1 cellular context compared by ENCODE assay signal in genomic region chr2:42854207-42854818, GRCh38.
TF ChIP-seq lines count a peak whose summit lies in the region.

No MANE protein-coding gene starts in this region.

TF ChIP-seq in HepG2, 621 proteins besides CTCF, POLR2A, EP300 and RAD21 (continued from another document and continues in another):
- TF ChIP-seq NAIF1 (CRISPR knock-in tag; IDR thresholded peaks at IDR 0.05; ENCODE audit: borderline replicate concordance) (no peak), ARNT2 (CRISPR knock-in tag; IDR thresholded peaks at IDR 0.05; ENCODE audit: low read depth) (no peak), NR1H2 (CRISPR knock-in tag; IDR thresholded peaks at IDR 0.05; ENCODE audit: borderline replicate concordance, low read depth) (no peak), ZNF10 (CRISPR knock-in tag; IDR thresholded peaks at IDR 0.05; ENCODE audit: borderline replicate concordance, low read depth) (no peak), MXI1 (IDR thresholded peaks at IDR 0.05; ENCODE audit: borderline replicate concordance, low read depth, low read length) (no peak), KLF12 (CRISPR knock-in tag; IDR thresholded peaks at IDR 0.05; ENCODE audit: borderline replicate concordance) (no peak), AGO2 (optimal IDR thresholded peaks at IDR 0.05; ENCODE audit: low read depth, low read length) (no peak), SMAD3 (CRISPR knock-in tag; IDR thresholded peaks at IDR 0.05) (no peak), MIER3 (CRISPR knock-in tag; IDR thresholded peaks at IDR 0.05; ENCODE audit: borderline replicate concordance) (peak; percentile 18; the same call in 1 of the 2 replicates), RBM22 (optimal IDR thresholded peaks at IDR 0.05; ENCODE audit: low read length) (no peak), ZNF3 (CRISPR knock-in tag; IDR thresholded peaks at IDR 0.05) (no peak), ADNP (CRISPR knock-in tag; IDR thresholded peaks at IDR 0.05) (no peak), NFKBIZ (CRISPR knock-in tag; IDR thresholded peaks at IDR 0.05) (no peak), NR2F1 (CRISPR knock-in tag; IDR thresholded peaks at IDR 0.05) (peak; percentile 56 to 79; a peak in 3 of 4 replicates), ZNF589 (CRISPR knock-in tag; conservative IDR thresholded peaks at IDR 0.05) (peak; percentile 17; the same call in 1 of the 2 replicates), ZNF687 (CRISPR knock-in tag; IDR thresholded peaks at IDR 0.05) (peak; percentile 96), ZBTB40 (IDR thresholded peaks at IDR 0.05) (no peak), ZBTB40 (CRISPR knock-in tag; IDR thresholded peaks at IDR 0.05) (peak; percentile 21; the same call in 1 of the 2 replicates), SRSF1 (optimal IDR thresholded peaks at IDR 0.05; ENCODE audit: low read depth, low read length) (peak; percentile 53), DR1 (CRISPR knock-in tag; IDR thresholded peaks at IDR 0.05) (no peak)
- TF ChIP-seq, protein P1, sequence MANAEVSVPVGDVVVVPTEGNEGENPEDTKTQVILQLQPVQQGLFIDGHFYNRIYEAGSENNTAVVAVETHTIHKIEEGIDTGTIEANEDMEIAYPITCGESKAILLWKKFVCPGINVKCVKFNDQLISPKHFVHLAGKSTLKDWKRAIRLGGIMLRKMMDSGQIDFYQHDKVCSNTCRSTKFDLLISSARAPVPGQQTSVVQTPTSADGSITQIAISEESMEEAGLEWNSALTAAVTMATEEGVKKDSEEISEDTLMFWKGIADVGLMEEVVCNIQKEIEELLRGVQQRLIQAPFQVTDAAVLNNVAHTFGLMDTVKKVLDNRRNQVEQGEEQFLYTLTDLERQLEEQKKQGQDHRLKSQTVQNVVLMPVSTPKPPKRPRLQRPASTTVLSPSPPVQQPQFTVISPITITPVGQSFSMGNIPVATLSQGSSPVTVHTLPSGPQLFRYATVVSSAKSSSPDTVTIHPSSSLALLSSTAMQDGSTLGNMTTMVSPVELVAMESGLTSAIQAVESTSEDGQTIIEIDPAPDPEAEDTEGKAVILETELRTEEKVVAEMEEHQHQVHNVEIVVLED (CRISPR knock-in tag; IDR thresholded peaks at IDR 0.05; ENCODE audit: borderline replicate concordance) = peak; percentile 37; the same call in 1 of the 2 replicates
- TF ChIP-seq, protein P2, sequence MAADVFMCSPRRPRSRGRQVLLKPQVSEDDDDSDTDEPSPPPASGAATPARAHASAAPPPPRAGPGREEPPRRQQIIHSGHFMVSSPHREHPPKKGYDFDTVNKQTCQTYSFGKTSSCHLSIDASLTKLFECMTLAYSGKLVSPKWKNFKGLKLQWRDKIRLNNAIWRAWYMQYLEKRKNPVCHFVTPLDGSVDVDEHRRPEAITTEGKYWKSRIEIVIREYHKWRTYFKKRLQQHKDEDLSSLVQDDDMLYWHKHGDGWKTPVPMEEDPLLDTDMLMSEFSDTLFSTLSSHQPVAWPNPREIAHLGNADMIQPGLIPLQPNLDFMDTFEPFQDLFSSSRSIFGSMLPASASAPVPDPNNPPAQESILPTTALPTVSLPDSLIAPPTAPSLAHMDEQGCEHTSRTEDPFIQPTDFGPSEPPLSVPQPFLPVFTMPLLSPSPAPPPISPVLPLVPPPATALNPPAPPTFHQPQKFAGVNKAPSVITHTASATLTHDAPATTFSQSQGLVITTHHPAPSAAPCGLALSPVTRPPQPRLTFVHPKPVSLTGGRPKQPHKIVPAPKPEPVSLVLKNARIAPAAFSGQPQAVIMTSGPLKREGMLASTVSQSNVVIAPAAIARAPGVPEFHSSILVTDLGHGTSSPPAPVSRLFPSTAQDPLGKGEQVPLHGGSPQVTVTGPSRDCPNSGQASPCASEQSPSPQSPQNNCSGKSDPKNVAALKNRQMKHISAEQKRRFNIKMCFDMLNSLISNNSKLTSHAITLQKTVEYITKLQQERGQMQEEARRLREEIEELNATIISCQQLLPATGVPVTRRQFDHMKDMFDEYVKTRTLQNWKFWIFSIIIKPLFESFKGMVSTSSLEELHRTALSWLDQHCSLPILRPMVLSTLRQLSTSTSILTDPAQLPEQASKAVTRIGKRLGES (CRISPR knock-in tag; IDR thresholded peaks at IDR 0.05; ENCODE audit: borderline replicate concordance) = no peak
- TF ChIP-seq, protein P3, sequence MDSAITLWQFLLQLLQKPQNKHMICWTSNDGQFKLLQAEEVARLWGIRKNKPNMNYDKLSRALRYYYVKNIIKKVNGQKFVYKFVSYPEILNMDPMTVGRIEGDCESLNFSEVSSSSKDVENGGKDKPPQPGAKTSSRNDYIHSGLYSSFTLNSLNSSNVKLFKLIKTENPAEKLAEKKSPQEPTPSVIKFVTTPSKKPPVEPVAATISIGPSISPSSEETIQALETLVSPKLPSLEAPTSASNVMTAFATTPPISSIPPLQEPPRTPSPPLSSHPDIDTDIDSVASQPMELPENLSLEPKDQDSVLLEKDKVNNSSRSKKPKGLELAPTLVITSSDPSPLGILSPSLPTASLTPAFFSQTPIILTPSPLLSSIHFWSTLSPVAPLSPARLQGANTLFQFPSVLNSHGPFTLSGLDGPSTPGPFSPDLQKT (CRISPR knock-in tag; IDR thresholded peaks at IDR 0.05; ENCODE audit: borderline replicate concordance) = no peak
- TF ChIP-seq, protein P4, sequence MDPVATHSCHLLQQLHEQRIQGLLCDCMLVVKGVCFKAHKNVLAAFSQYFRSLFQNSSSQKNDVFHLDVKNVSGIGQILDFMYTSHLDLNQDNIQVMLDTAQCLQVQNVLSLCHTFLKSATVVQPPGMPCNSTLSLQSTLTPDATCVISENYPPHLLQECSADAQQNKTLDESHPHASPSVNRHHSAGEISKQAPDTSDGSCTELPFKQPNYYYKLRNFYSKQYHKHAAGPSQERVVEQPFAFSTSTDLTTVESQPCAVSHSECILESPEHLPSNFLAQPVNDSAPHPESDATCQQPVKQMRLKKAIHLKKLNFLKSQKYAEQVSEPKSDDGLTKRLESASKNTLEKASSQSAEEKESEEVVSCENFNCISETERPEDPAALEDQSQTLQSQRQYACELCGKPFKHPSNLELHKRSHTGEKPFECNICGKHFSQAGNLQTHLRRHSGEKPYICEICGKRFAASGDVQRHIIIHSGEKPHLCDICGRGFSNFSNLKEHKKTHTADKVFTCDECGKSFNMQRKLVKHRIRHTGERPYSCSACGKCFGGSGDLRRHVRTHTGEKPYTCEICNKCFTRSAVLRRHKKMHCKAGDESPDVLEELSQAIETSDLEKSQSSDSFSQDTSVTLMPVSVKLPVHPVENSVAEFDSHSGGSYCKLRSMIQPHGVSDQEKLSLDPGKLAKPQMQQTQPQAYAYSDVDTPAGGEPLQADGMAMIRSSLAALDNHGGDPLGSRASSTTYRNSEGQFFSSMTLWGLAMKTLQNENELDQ (CRISPR knock-in tag; IDR thresholded peaks at IDR 0.05; ENCODE audit: borderline replicate concordance) = no peak
- TF ChIP-seq, protein P5, sequence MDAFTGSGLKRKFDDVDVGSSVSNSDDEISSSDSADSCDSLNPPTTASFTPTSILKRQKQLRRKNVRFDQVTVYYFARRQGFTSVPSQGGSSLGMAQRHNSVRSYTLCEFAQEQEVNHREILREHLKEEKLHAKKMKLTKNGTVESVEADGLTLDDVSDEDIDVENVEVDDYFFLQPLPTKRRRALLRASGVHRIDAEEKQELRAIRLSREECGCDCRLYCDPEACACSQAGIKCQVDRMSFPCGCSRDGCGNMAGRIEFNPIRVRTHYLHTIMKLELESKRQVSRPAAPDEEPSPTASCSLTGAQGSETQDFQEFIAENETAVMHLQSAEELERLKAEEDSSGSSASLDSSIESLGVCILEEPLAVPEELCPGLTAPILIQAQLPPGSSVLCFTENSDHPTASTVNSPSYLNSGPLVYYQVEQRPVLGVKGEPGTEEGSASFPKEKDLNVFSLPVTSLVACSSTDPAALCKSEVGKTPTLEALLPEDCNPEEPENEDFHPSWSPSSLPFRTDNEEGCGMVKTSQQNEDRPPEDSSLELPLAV (CRISPR knock-in tag; conservative IDR thresholded peaks at IDR 0.05; ENCODE audit: low read depth) = no peak
